17 cellular contexts compared by ENCODE assay signal in the genomic region with DNA sequence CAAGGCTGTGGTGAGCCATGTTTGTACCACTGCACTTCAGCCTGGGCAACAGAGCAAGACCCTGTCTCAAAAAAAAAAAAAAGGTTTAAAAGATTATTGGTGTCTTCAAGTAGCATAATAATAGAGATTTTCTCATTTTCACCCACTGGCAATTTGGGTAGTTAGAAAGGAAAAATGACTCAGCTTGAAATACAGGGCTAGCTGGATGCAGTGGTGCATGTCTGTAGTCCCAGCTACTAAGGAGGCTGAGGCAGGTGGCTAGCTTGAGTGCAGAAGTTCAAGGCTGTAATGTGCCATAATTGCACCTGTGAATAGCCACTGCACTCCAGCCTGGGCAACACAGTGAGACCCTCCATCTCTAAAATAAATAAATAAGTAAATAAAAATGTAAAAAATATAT.
DNase-seq lines count a peak whose midpoint lies in the region; ATAC-seq and FAIRE-seq lines count a peak whose summit lies in the region.
"Had no signal": no experiment of that assay in that cellular context is flagged by ENCODE, and none has a peak within 500 bp of the region (broad histone marks: within the 10 kb centered on the region; RNA-seq: fewer than 3 reads in every experiment).

No MANE protein-coding gene starts in this region.

- H3K9ac ChIP-seq in GM23248: no peak overlapping the region

- no peak for FAIRE-seq in RCC 7860 (lab: Jason Lieb, UNC)
- FAIRE-seq: islet of Langerhans had no signal

- no peaks in the 10 kb centered on the region for H4K20me1 ChIP-seq in GM23248 (ENCODE audit: insufficient read depth)

- no peak overlapping the region for H3K4me3 ChIP-seq in GM23248
- H3K4me3 ChIP-seq: transverse colon had no signal

- no peak overlapping the region for H3K4me2 ChIP-seq in GM23248 (ENCODE audit: unreplicated experiment)

- no peaks in the 10 kb centered on the region for H3K27me3 ChIP-seq in GM23248 (replicated peaks; ENCODE audit: insufficient read depth)
- H3K27me3 ChIP-seq: transverse colon had no signal

- in situ Hi-C loops in GM23248 (cut with MboI): no loop called here

- H3K4me1 ChIP-seq in GM23248 (ENCODE audit: insufficient read depth): no peaks in the 10 kb centered on the region
- H3K4me1 ChIP-seq: transverse colon had no signal

- no peaks in the 10 kb centered on the region for H3K36me3 ChIP-seq in GM23248 (ENCODE audit: low read depth)
- H3K36me3 ChIP-seq: transverse colon had no signal

- H3F3A ChIP-seq in GM23248 (ENCODE audit: insufficient read depth): no peaks in the 10 kb centered on the region

- no peaks in the 10 kb centered on the region for H3K9me2 ChIP-seq in GM23248 (ENCODE audit: insufficient read depth)

- no peaks in the 10 kb centered on the region for H3K9me3 ChIP-seq in GM23248 (ENCODE audit: low read depth)
- H3K9me3 ChIP-seq: transverse colon had no signal

- H3K79me2 ChIP-seq in GM23248 (ENCODE audit: insufficient read depth): no peaks in the 10 kb centered on the region

- no peak overlapping the region for H2AFZ ChIP-seq in GM23248

- DNase-seq in RCC 7860 (ENCODE audit: low spot score): peak; percentile 10
- no peak for DNase-seq in GM23248
- no peak for DNase-seq in NCI-H2227 treated with DMSO at 0.1 percent for 48 hours (lab: John Stamatoyannopoulos, UW)
- DNase-seq in NCI-H510A (lab: John Stamatoyannopoulos, UW): no peak
- DNase-seq in central memory CD4-positive, alpha-beta T cell: no peak
- DNase-seq: activated CD4-positive, CD25-positive, alpha-beta regulatory T cell; activated gamma-delta T cell; caudate nucleus; MV-4-11; naive B cell; NCI-H446 treated with DMSO at 0.1 percent for 48 hours; transverse colon had no signal

- ATAC-seq in GM18868 (IDR thresholded peaks at IDR 0.05; ENCODE audit: unreplicated experiment) (peak; percentile 60), GM21576 (IDR thresholded peaks at IDR 0.05; ENCODE audit: unreplicated experiment) (peak; percentile 60), HG03095 (IDR thresholded peaks at IDR 0.05; ENCODE audit: unreplicated experiment) (peak; percentile 56)

- no peak overlapping the region for H3K27ac ChIP-seq in GM23248
- H3K27ac ChIP-seq: C4-2B, transverse colon had no signal
